ENCODE assay signal across 17 cellular contexts in the genomic region with DNA sequence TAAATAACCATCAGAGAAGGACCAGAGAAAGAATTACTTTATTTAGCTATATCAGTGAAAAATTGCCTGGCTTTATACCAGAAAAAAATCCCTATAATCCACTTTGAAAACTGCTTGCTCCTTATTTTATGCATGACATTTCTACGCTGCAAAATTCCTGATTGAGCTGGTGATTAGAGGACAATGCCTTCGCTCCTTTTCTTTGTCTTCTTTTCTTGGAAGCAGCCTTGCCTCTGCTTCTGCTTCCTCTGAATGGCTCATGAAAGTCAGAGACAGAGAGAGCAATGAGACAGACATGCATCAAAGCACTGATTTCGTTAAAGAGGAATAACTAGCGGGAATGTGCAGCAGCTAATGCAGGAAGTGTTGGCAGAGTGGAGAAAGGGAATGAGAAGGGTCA.
DNase-seq lines count a peak whose midpoint lies in the region; ATAC-seq and TF ChIP-seq lines count a peak whose summit lies in the region.
"Had no signal": no experiment of that assay in that cellular context is flagged by ENCODE, and none has a peak within 500 bp of the region (broad histone marks: within the 10 kb centered on the region; RNA-seq: fewer than 3 reads in every experiment).

No MANE protein-coding gene starts in this region.

- POLR2A ChIA-PET in RWPE1 (lab: Yijun Ruan, JAX; ENCODE audit: low non-redundant PET): no interaction called here

- no peaks in the 10 kb centered on the region for H3K9me3 Mint-ChIP-seq in neural progenitor cell

- TF ChIP-seq CTCF in neural progenitor cell (IDR thresholded peaks at IDR 0.05): no peak
- no peak for TF ChIP-seq CTCF in RWPE1 (conservative IDR thresholded peaks at IDR 0.05; ENCODE audit: low read depth)

- DNase-seq in EL (peak; percentile 2), SK-N-DZ (ENCODE audit: low spot score) (peak; percentile 5), epithelial cell of prostate (ENCODE audit: low read depth, low spot score) (no peak), neural progenitor cell (ENCODE audit: low spot score) (peak; percentile 60), iPS-NIHi11 (ENCODE audit: low spot score) (no peak), RWPE1 (ENCODE audit: low spot score) (no peak)
- no peak for DNase-seq in stimulated activated naive CD8-positive, alpha-beta T cell treated with anti-CD3 and anti-CD28 coated beads, Interleukin-15, Interleukin-2, amounts not matched to agents 100 U/mL and 50 U/mL, for 24 hours
- DNase-seq: 8988T, DND-41, HCEC 1CT, Karpas-422, NCI-H1105, NCI-H2081, SJCRH30 had no signal

- peaks cover 28% of the 10 kb centered on the region for H3K4me1 Mint-ChIP-seq in neural progenitor cell
- H3K4me1 Mint-ChIP-seq: B cell, IgD-negative memory B cell had no signal

- no peaks in the 10 kb centered on the region for H3K36me3 ChIP-seq in neural progenitor cell
- H3K36me3 ChIP-seq: SJCRH30 had no signal

- H3K27ac Mint-ChIP-seq in neural progenitor cell: peak overlapping the region; percentile 20
- H3K27ac Mint-ChIP-seq: B cell, IgD-negative memory B cell had no signal

- no peak overlapping the region for H3K4me3 Mint-ChIP-seq in neural progenitor cell
- H3K4me3 Mint-ChIP-seq: B cell, IgD-negative memory B cell had no signal

- CTCF ChIA-PET in RWPE1 (lab: Yijun Ruan, JAX): interaction anchor here (0.6 to 1.4 kb wide), 2 partner anchors 241 to 413 kb away, joined by 3 to 5 read pairs; no protein-coding TSS in a partner anchor

- no peak overlapping the region for H2AFZ ChIP-seq in neural progenitor cell (replicated peaks)

- peaks cover 12% of the 10 kb centered on the region for H3K4me1 ChIP-seq in neural progenitor cell
- H3K4me1 ChIP-seq: SJCRH30 had no signal

- H4K20me1 ChIP-seq in neural progenitor cell (ENCODE audit: low read depth): no peaks in the 10 kb centered on the region

- peak overlapping the region; percentile 19 for H3K4me2 ChIP-seq in neural progenitor cell

- H3K27me3 Mint-ChIP-seq in neural progenitor cell (ENCODE audit: insufficient read depth, low read depth): no peaks in the 10 kb centered on the region
- H3K27me3 Mint-ChIP-seq: B cell, IgD-negative memory B cell had no signal

- no peaks in the 10 kb centered on the region for H3K36me3 Mint-ChIP-seq in neural progenitor cell
- H3K36me3 Mint-ChIP-seq: IgD-negative memory B cell had no signal

- ATAC-seq in stimulated activated naive CD8-positive, alpha-beta T cell treated with anti-CD3 and anti-CD28 coated beads, Interleukin-15, Interleukin-2, amounts not matched to agents 100 U/mL and 50 U/mL, for 24 hours: no peak
- no peak for ATAC-seq in GM18519 (IDR thresholded peaks at IDR 0.05; ENCODE audit: low FRiP score, unreplicated experiment)

- no peaks in the 10 kb centered on the region for H3K9me3 ChIP-seq in neural progenitor cell (ENCODE audit: low read depth)
- H3K9me3 ChIP-seq: SJCRH30 had no signal

- H3K27ac ChIP-seq in epithelial cell of prostate: peak overlapping the region; percentile 80
- no peak overlapping the region for H3K27ac ChIP-seq in neural progenitor cell
- no peak overlapping the region for H3K27ac ChIP-seq in RWPE1
- H3K27ac ChIP-seq: SJCRH30 had no signal

- no peaks in the 10 kb centered on the region for H3K27me3 ChIP-seq in neural progenitor cell

- H3K9ac ChIP-seq in neural progenitor cell: no peak overlapping the region

- no peaks in the 10 kb centered on the region for H3F3A ChIP-seq in neural progenitor cell (ENCODE audit: low read depth)

- no peaks in the 10 kb centered on the region for H3K79me2 ChIP-seq in neural progenitor cell (ENCODE audit: low read depth)

- no peak overlapping the region for H3K4me3 ChIP-seq in neural progenitor cell
- H3K4me3 ChIP-seq: SJCRH30 had no signal

Comparison
In these comparisons a context has a peak if more than half of its experiments do, and no peak if none do; other contexts are left out.
1. DNase-seq: peak in EL (single experiment), SK-N-DZ (single experiment) and neural progenitor cell (single experiment); none in epithelial cell of prostate (single experiment), iPS-NIHi11 (single experiment), stimulated activated naive CD8-positive, alpha-beta T cell treated with anti-CD3 and anti-CD28 coated beads, Interleukin-15, Interleukin-2, amounts not matched to agents 100 U/mL and 50 U/mL, for 24 hours (single experiment) and RWPE1 (single experiment).